ENCODE assay signal across 21 cellular contexts in genomic region chr1:179351281-179351680, GRCh38. TPM values are rescaled to one million over a fixed set of nuclear protein-coding genes. Genes with fewer than 3 reads are reported as not detected.
"Had no signal": no experiment of that assay in that cellular context is flagged by ENCODE, and none has a peak within 500 bp of the region (broad histone marks: within the 10 kb centered on the region; RNA-seq: fewer than 3 reads in every experiment).

No MANE protein-coding gene starts in this region.

- DNase-seq: activated B cell treated with CpG ODN at 0.5 μM for 24 hours; activated CD4-positive, alpha-beta T cell treated with anti-CD3 and anti-CD28 coated beads, Interleukin-2, amount 10 ng/mL, durations not matched to agents 24 days and 14 days; activated naive CD4-positive, alpha-beta T cell; amniotic stem cell; body of pancreas; colonic mucosa; erythroblast; gastrocnemius medialis; heart left ventricle; left ventricle myocardium superior; mucosa of descending colon; naive B cell; ovary; psoas muscle; right cardiac atrium; SK-N-SH; stimulated activated CD4-positive, alpha-beta T cell treated with anti-CD3 and anti-CD28 coated beads, Interleukin-2, amount 100 ng/mL, for 48 hours; upper lobe of right lung had no signal

- H3K27ac ChIP-seq: body of pancreas, colonic mucosa, gastrocnemius medialis, heart left ventricle, ovary, psoas muscle, skin epidermis, thoracic aorta, upper lobe of right lung had no signal

- H3K9me3 Mint-ChIP-seq: activated B cell treated with CpG ODN at 0.5 μM for 24 hours; activated CD4-positive, alpha-beta T cell treated with anti-CD3 and anti-CD28 coated beads, Interleukin-2, amount 10 ng/mL, durations not matched to agents 24 days and 14 days had no signal

- H3K27me3 ChIP-seq: body of pancreas, colonic mucosa, gastrocnemius medialis, heart left ventricle, ovary, upper lobe of right lung had no signal

- H3K4me3 ChIP-seq: body of pancreas, colonic mucosa, gastrocnemius medialis, heart left ventricle, mucosa of descending colon, ovary, psoas muscle, skin epidermis, thoracic aorta, upper lobe of right lung had no signal

- H3K4me1 Mint-ChIP-seq: activated B cell treated with CpG ODN at 0.5 μM for 24 hours, naive B cell had no signal

- H3K9me3 ChIP-seq: body of pancreas, colonic mucosa, gastrocnemius medialis, heart left ventricle, mucosa of descending colon, ovary, psoas muscle, SK-N-SH, thoracic aorta, upper lobe of right lung had no signal

- H3K27ac Mint-ChIP-seq: activated B cell treated with CpG ODN at 0.5 μM for 24 hours; activated CD4-positive, alpha-beta T cell treated with anti-CD3 and anti-CD28 coated beads, Interleukin-2, amount 10 ng/mL, durations not matched to agents 24 days and 14 days had no signal

- H3K4me3 Mint-ChIP-seq: activated B cell treated with CpG ODN at 0.5 μM for 24 hours; activated CD4-positive, alpha-beta T cell treated with anti-CD3 and anti-CD28 coated beads, Interleukin-2, amount 10 ng/mL, durations not matched to agents 24 days and 14 days; naive B cell had no signal

- H3K4me1 ChIP-seq: body of pancreas, colonic mucosa, gastrocnemius medialis, psoas muscle, upper lobe of right lung had no signal

- H3K4me2 ChIP-seq: SK-N-SH had no signal

- H3K36me3 ChIP-seq: colonic mucosa, ovary had no signal

- H3K27me3 Mint-ChIP-seq: activated B cell treated with CpG ODN at 0.5 μM for 24 hours; activated CD4-positive, alpha-beta T cell treated with anti-CD3 and anti-CD28 coated beads, Interleukin-2, amount 10 ng/mL, durations not matched to agents 24 days and 14 days; naive B cell had no signal

- H3K9ac ChIP-seq: SK-N-SH had no signal

- ATAC-seq: body of pancreas, gastrocnemius medialis, heart left ventricle, left ventricle myocardium superior, mucosa of descending colon, psoas muscle, right cardiac atrium, upper lobe of right lung had no signal

RNA-seq across cellular contexts. Expression of gene AXDND1, which starts 14.5 kb away (rescaled TPM):
- total RNA-seq: activated CD4-positive, alpha-beta T cell treated with anti-CD3 and anti-CD28 coated beads, Interleukin-2, amount 10 ng/mL, durations not matched to agents 24 days and 14 days; cardiac septum; gastrocnemius medialis; left ventricle myocardium superior; psoas muscle; right cardiac atrium; thoracic aorta; upper lobe of right lung had no signal
- polyA plus RNA-seq: heart left ventricle, right cardiac atrium had no signal
